ENCODE assay signal across 22 cellular contexts in the genomic region with DNA sequence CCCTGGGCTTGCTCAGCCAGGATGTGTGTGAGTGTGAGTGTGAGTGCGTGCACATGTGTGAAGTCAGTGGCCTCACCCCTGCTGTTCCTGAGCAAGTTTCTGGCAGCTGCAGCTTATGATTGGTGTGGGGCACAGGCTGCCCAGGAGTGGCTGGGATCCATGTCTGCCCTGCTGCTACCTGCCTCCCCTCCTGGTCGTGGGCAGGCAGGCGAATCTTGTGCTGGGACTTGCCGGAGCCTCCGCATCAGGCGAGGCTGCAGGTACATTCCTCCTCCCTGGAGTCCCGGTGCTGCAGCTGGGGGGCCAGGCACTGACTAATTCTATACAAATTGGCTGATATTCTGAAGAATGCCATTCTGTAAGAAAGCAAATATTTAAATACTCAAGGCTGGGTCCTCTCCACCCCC.
DNase-seq lines count a peak whose midpoint lies in the region; FAIRE-seq and TF ChIP-seq lines count a peak whose summit lies in the region.
"Had no signal": no experiment of that assay in that cellular context is flagged by ENCODE, and none has a peak within 500 bp of the region (broad histone marks: within the 10 kb centered on the region; RNA-seq: fewer than 3 reads in every experiment).

No MANE protein-coding gene starts in this region.

- WGBS in H1 (ENCODE audit: extremely low coverage in 1 of 2, insufficient coverage in 1 of 2, insufficient read length in 1 of 2, insufficient replicate concordance in 2 of 2, low coverage in 1 of 2, low lambda C conversion rate in 2 of 2, missing lambda C conversion rate in 1 of 2), 2 experiments = 82% methylated on average over 7 of the region's 7 CpGs; no CpG with 5 or more reads in 1 of the 2 experiments

- H3K18ac ChIP-seq in H1 (ENCODE audit: extremely low read depth, low read length) = peak overlapping the region; percentile 56

- H2BK12ac ChIP-seq in H1 (ENCODE audit: low read depth, low read length) = peak overlapping the region; percentile 96; the same call in 1 of the 2 replicates

- H3K27me3 Mint-ChIP-seq in neural progenitor cell (ENCODE audit: insufficient read depth, low read depth) = peaks cover 33% of the 10 kb centered on the region
- H3K27me3 Mint-ChIP-seq in CD14-positive monocyte (ENCODE audit: low read depth in 3 of 3) = peaks cover 9 to 13% (median 9%) of the 10 kb centered on the region in 3 donors

- H3K4me3 Mint-ChIP-seq in neural progenitor cell (no peak overlapping the region), CD14-positive monocyte (no peak overlapping the region)
- H3K4me3 Mint-ChIP-seq: activated CD4-positive, alpha-beta T cell treated with anti-CD3 and anti-CD28 coated beads for 36 hours; activated naive CD8-positive, alpha-beta T cell; activated T-helper 17 cell treated with anti-CD3 and anti-CD28 coated beads, Interleukin-2, amount 50 U/mL, for 72 hours; IgD-negative memory B cell had no signal

- peak overlapping the region; percentile 0 for H2BK120ac ChIP-seq in H1 (replicated peaks; ENCODE audit: low read depth, low read length)

- peak; percentile 20 for DNase-seq in NCI-H2196 (lab: John Stamatoyannopoulos, UW; ENCODE audit: unreplicated experiment)
- no peak for DNase-seq in NCI-H2196 treated with DMSO at 0.1 percent for 48 hours (lab: John Stamatoyannopoulos, UW; ENCODE audit: unreplicated experiment)
- DNase-seq in NCI-H2171 treated with DMSO at 0.1 percent for 48 hours (lab: John Stamatoyannopoulos, UW) = peak; percentile 89
- no peak for DNase-seq in H1 (ENCODE audit: low read depth in 1 of 2, low spot score in 2 of 2)
- DNase-seq in neural progenitor cell (ENCODE audit: low spot score) = no peak
- DNase-seq in OCI-M2 (lab: John Stamatoyannopoulos, UW; ENCODE audit: unreplicated experiment) = no peak
- DNase-seq in Kasumi-1 (lab: John Stamatoyannopoulos, UW) = no peak
- DNase-seq in CD14-positive monocyte (ENCODE audit: low spot score) = no peak
- DNase-seq: activated CD4-positive, alpha-beta T cell treated with anti-CD3 and anti-CD28 coated beads for 36 hours; BE2C; NCI-H1694; Right ventricle myocardium superior; stimulated activated CD4-positive, alpha-beta T cell treated with anti-CD3 and anti-CD28 coated beads, Interleukin-12 subunit alpha, Interleukin-12 subunit beta, amount 100 ng/mL, for 4 hours; SW 1271; uterus had no signal

- H3K9me3 ChIP-seq in H1 (ENCODE audit: insufficient read depth in 2 of 2, low read depth in 1 of 2, low read length in 1 of 2) (peaks cover 3 to 4% of the 10 kb centered on the region in 2 experiments; a peak in 1 of 4 replicates), neural progenitor cell (ENCODE audit: low read depth) (no peaks in the 10 kb centered on the region)
- H3K9me3 ChIP-seq: BE2C, uterus had no signal

- H3K23me2 ChIP-seq in H1 (ENCODE audit: low read depth, low read length) = peaks cover 8% of the 10 kb centered on the region; the same call in 1 of the 2 replicates

- no peaks in the 10 kb centered on the region for H4K20me1 ChIP-seq in H1 (replicated peaks in 1 of 2; ENCODE audit: control insufficient read depth in 1 of 2, insufficient read depth in 2 of 2, low read length in 2 of 2)
- H4K20me1 ChIP-seq in neural progenitor cell (ENCODE audit: low read depth) = peaks cover 62% of the 10 kb centered on the region

- H4K91ac ChIP-seq in H1 (replicated peaks; ENCODE audit: insufficient read length, low read length) = peak overlapping the region; percentile 44

- H3K9ac ChIP-seq in H1 (replicated peaks in 1 of 4; ENCODE audit: extremely low read depth in 1 of 4, low read depth in 3 of 4, low read length in 3 of 4) (no peak overlapping the region), neural progenitor cell (no peak overlapping the region)

- POLR2A ChIA-PET in H1 (lab: Charles Lee; ENCODE audit: partially characterized antibody) = interaction anchor here (1.3 to 1.5 kb wide), 2 partner anchors 8 to 12 kb away, joined by 3 read pairs; no protein-coding TSS in a partner anchor

- no peak overlapping the region for H3K56ac ChIP-seq in H1 (replicated peaks; ENCODE audit: insufficient read length, low read depth, low read length)

- H3K4ac ChIP-seq in H1 (replicated peaks; ENCODE audit: insufficient read length, low read depth, low read length) = no peak overlapping the region

- H2AK5ac ChIP-seq in H1 (ENCODE audit: low read depth, low read length) = no peak overlapping the region; the same call in 1 of the 2 replicates

- H3K36me3 ChIP-seq in H1 (ENCODE audit: control insufficient read depth in 2 of 4, insufficient read depth in 4 of 4, low read length in 3 of 4) (no peaks in the 10 kb centered on the region), neural progenitor cell (no peaks in the 10 kb centered on the region)
- H3K36me3 ChIP-seq: BE2C, heart left ventricle, uterus had no signal

- H3F3A ChIP-seq in neural progenitor cell (ENCODE audit: low read depth) = peaks cover 29% of the 10 kb centered on the region

- no peak; a peak in 1 of 4 replicates for TF ChIP-seq RAD21 in H1 (IDR thresholded peaks at IDR 0.05 in 1 of 2, conservative IDR thresholded peaks at IDR 0.05 in 1 of 2; ENCODE audit: low read depth in 2 of 2, low read length in 2 of 2)

- H2AFZ ChIP-seq in H1 (ENCODE audit: low read length) (no peak overlapping the region), neural progenitor cell (replicated peaks) (no peak overlapping the region)

- no peak for TF ChIP-seq EP300 in H1 (IDR thresholded peaks at IDR 0.05; ENCODE audit: borderline replicate concordance in 1 of 2, low read depth in 2 of 2, low read length in 2 of 2)

- no peaks in the 10 kb centered on the region for H3K79me1 ChIP-seq in H1 (ENCODE audit: low read depth, low read length)

- CTCF ChIA-PET in H1 (lab: Charles Lee; ENCODE audit: partially characterized antibody) = interaction anchor here (0.9 to 2.9 kb wide), 7 partner anchors 10 to 91 kb away, joined by 3 to 12 read pairs (median 5); a partner anchor contains a TSS

- H3K4me1 ChIP-seq in H1 (replicated peaks in 1 of 4; ENCODE audit: control insufficient read depth in 3 of 4, insufficient read depth in 4 of 4, low read length in 3 of 4) (peaks cover 8 to 18% (median 11%) of the 10 kb centered on the region in 4 experiments), neural progenitor cell (peaks cover 15% of the 10 kb centered on the region)
- H3K4me1 ChIP-seq: BE2C, heart left ventricle, uterus had no signal

- H3K14ac ChIP-seq in H1 (ENCODE audit: insufficient read length) = no peak overlapping the region

- H3K79me2 ChIP-seq in H1 (ENCODE audit: control insufficient read depth in 1 of 2, insufficient read depth in 2 of 2, low read length in 2 of 2) (no peaks in the 10 kb centered on the region), neural progenitor cell (ENCODE audit: low read depth) (no peaks in the 10 kb centered on the region)

- H3K27ac ChIP-seq in H1 (ENCODE audit: low read depth, low read length) = no peak overlapping the region; the same call in 1 of the 2 replicates
- H3K27ac ChIP-seq in neural progenitor cell = no peak overlapping the region
- H3K27ac ChIP-seq: coronary artery, heart left ventricle, uterus had no signal

- no peak for FAIRE-seq in H1 (lab: Jason Lieb, UNC)
- FAIRE-seq: endometrium, G401.6 had no signal

- H3K9me3 Mint-ChIP-seq in neural progenitor cell (peaks cover 14% of the 10 kb centered on the region), CD14-positive monocyte (peaks cover 0 to 3% (median 0%) of the 10 kb centered on the region in 7 donors)
- H3K9me3 Mint-ChIP-seq: activated T-helper 17 cell treated with anti-CD3 and anti-CD28 coated beads, Interleukin-2, amount 50 U/mL, for 72 hours had no signal

- no peak overlapping the region for H3K23ac ChIP-seq in H1 (ENCODE audit: insufficient read length)

- H2BK20ac ChIP-seq in H1 (ENCODE audit: low read length) = peak overlapping the region; percentile 89; the same call in 1 of the 2 replicates

- H3K4me3 ChIP-seq in H1 (ENCODE audit: extremely low read depth in 1 of 4, insufficient read depth in 2 of 4, low read depth in 3 of 4, low read length in 4 of 4) (no peak overlapping the region), neural progenitor cell (no peak overlapping the region)
- H3K4me3 ChIP-seq: coronary artery, heart left ventricle, uterus had no signal

- H3K27me3 ChIP-seq in H1 (replicated peaks in 1 of 4; ENCODE audit: control insufficient read depth in 3 of 4, extremely low read depth in 1 of 4, insufficient read depth in 3 of 4, low read length in 3 of 4) (no peaks in the 10 kb centered on the region; a peak in 1 of 7 replicates), neural progenitor cell (peaks cover 98% of the 10 kb centered on the region)
- H3K27me3 ChIP-seq: BE2C, uterus had no signal

- H3K36me3 Mint-ChIP-seq in neural progenitor cell (peaks cover 1% of the 10 kb centered on the region), CD14-positive monocyte (no peaks in the 10 kb centered on the region)

- TF ChIP-seq CTCF in H1 (IDR thresholded peaks at IDR 0.05; ENCODE audit: control extremely low read depth in 1 of 3, insufficient read depth in 1 of 3, low read depth in 1 of 3, low read length in 3 of 3) (no peak), neural progenitor cell (IDR thresholded peaks at IDR 0.05) (no peak), CD14-positive monocyte (IDR thresholded peaks at IDR 0.05) (no peak)

- H3K27ac Mint-ChIP-seq in neural progenitor cell = peak overlapping the region; percentile 26
- no peak overlapping the region for H3K27ac Mint-ChIP-seq in CD14-positive monocyte
- H3K27ac Mint-ChIP-seq: activated CD4-positive, alpha-beta T cell treated with anti-CD3 and anti-CD28 coated beads for 36 hours; activated naive CD8-positive, alpha-beta T cell; activated T-helper 17 cell treated with anti-CD3 and anti-CD28 coated beads, Interleukin-2, amount 50 U/mL, for 72 hours; IgD-negative memory B cell had no signal

- H4K8ac ChIP-seq in H1 (ENCODE audit: extremely low read depth, insufficient read depth, low read length) = no peak overlapping the region; the same call in 1 of the 2 replicates

- intact Hi-C loops in CD14-positive monocyte (cut with micrococcal nuclease) = no loop called here

- H3K4me2 ChIP-seq in H1 (ENCODE audit: insufficient read depth in 1 of 2, low read depth in 2 of 2, low read length in 2 of 2) (no peak overlapping the region), neural progenitor cell (no peak overlapping the region)

- no peak for TF ChIP-seq POLR2A in H1 (IDR thresholded peaks at IDR 0.05; ENCODE audit: control extremely low read depth in 1 of 2, low read depth in 2 of 2, low read length in 2 of 2)

- H3K4me1 Mint-ChIP-seq in neural progenitor cell = peaks cover 73% of the 10 kb centered on the region
- no peaks in the 10 kb centered on the region for H3K4me1 Mint-ChIP-seq in CD14-positive monocyte
- H3K4me1 Mint-ChIP-seq: activated CD4-positive, alpha-beta T cell treated with anti-CD3 and anti-CD28 coated beads for 36 hours; IgD-negative memory B cell had no signal

- H2BK15ac ChIP-seq in H1 (ENCODE audit: low read length) = peak overlapping the region; percentile 81; the same call in 1 of the 2 replicates

- peak overlapping the region; percentile 56; the same call in 1 of the 2 replicates for H2BK5ac ChIP-seq in H1 (ENCODE audit: low read depth, low read length)

- no peak overlapping the region for H4K5ac ChIP-seq in H1 (ENCODE audit: insufficient read length, low read depth, low read length)

TF ChIP-seq in H1, 55 proteins besides CTCF, POLR2A, EP300 and RAD21 (continues in another document):
- TF ChIP-seq SAP30 (IDR thresholded peaks at IDR 0.05; ENCODE audit: insufficient read depth, insufficient replicate concordance, low read length) (no peak), SUZ12 (IDR thresholded peaks at IDR 0.05; ENCODE audit: low read length) (no peak), BACH1 (IDR thresholded peaks at IDR 0.05; ENCODE audit: low read length) (no peak)

Comparison
In these comparisons a context has a peak if more than half of its experiments do, and no peak if none do; other contexts are left out.
1. DNase-seq: peak in NCI-H2196 (single experiment) and NCI-H2171 treated with DMSO at 0.1 percent for 48 hours (single experiment); none in NCI-H2196 treated with DMSO at 0.1 percent for 48 hours (single experiment), H1 (0 of 2), neural progenitor cell (single experiment), OCI-M2 (single experiment), Kasumi-1 (0 of 2) and CD14-positive monocyte (single experiment).